Comparison of ENCODE assay signal across 32 cellular contexts in genomic region chr4:109128589-109128988, GRCh38.
"Had no signal": no experiment of that assay in that cellular context is flagged by ENCODE, and none has a peak within 500 bp of the region (broad histone marks: within the 10 kb centered on the region; RNA-seq: fewer than 3 reads in every experiment).

No MANE protein-coding gene starts in this region.

- H2AFZ ChIP-seq: PC-9 had no signal

- H3K4me2 ChIP-seq: PC-9 had no signal

- H3K27ac ChIP-seq: brain microvascular endothelial cell, cardiac muscle cell, PC-9, VCaP had no signal

- FAIRE-seq: RCC 7860, TTC549 had no signal

- H3K4me3 ChIP-seq: cardiac muscle cell, PC-9 had no signal

- H3K36me3 ChIP-seq: brain microvascular endothelial cell, cardiac muscle cell had no signal

- DNase-seq: activated CD4-positive, alpha-beta memory T cell treated with anti-CD3 and anti-CD28 coated beads, Interleukin-2, amount 10 ng/mL, durations not matched to agents 7 days and 5 days; activated CD4-positive, alpha-beta T cell treated with anti-CD3 and anti-CD28 coated beads for 1 hour; activated CD4-positive, alpha-beta T cell treated with anti-CD3 and anti-CD28 coated beads for 48 hours; activated CD4-positive, CD25-positive, alpha-beta regulatory T cell; activated CD8-positive, alpha-beta memory T cell treated with anti-CD3 and anti-CD28 coated beads for 24 hours; activated CD8-positive, alpha-beta memory T cell treated with anti-CD3 and anti-CD28 coated beads, Interleukin-2, amount 10 ng/mL, durations not matched to agents 7 days and 5 days; activated CD8-positive, alpha-beta memory T cell treated with anti-CD3 and anti-CD28 coated beads, Interleukin-2, amount 50 U/mL, for 48 hours; activated effector memory CD4-positive, alpha-beta T cell treated with Interleukin-2 at 50 U/mL for 16 hours; activated naive CD4-positive, alpha-beta T cell treated with anti-CD3 and anti-CD28 coated beads, Interleukin-2, amount 10 ng/mL, durations not matched to agents 7 days and 5 days; activated naive CD8-positive, alpha-beta T cell treated with anti-CD3 and anti-CD28 coated beads, Interleukin-2, amount 50 U/mL, for 24 hours; activated T-cell treated with anti-CD3 and anti-CD28 coated beads, Interleukin-2, amount 50 U/mL, for 48 hours; anterior cingulate cortex; brain microvascular endothelial cell; Karpas-422; NCI-H1048; NCI-H1105 treated with DMSO at 0.1 percent for 48 hours; NCI-H1436; NCI-H1694; NCI-H1930; NCI-H2081 treated with DMSO at 0.1 percent for 48 hours; NCI-H226; NCI-H524 treated with DMSO at 0.1 percent for 48 hours; PC-9; Right ventricle myocardium superior; SW 1271; T-helper 1 cell; T-helper 2 cell; T-helper 9 cell had no signal

- ATAC-seq: activated CD8-positive, alpha-beta memory T cell treated with anti-CD3 and anti-CD28 coated beads, Interleukin-2, amount 10 ng/mL, durations not matched to agents 7 days and 5 days; activated naive CD8-positive, alpha-beta T cell treated with anti-CD3 and anti-CD28 coated beads, Interleukin-2, amount 50 U/mL, for 24 hours had no signal

- H3K27me3 ChIP-seq: brain microvascular endothelial cell, cardiac muscle cell had no signal
